20 cellular contexts compared by ENCODE assay signal in genomic region chr1:67576474-67576873, GRCh38.
"Had no signal": no experiment of that assay in that cellular context is flagged by ENCODE, and none has a peak within 500 bp of the region (broad histone marks: within the 10 kb centered on the region; RNA-seq: fewer than 3 reads in every experiment).

No MANE protein-coding gene starts in this region.

- ATAC-seq: gastrocnemius medialis; heart right ventricle; naive thymus-derived CD4-positive, alpha-beta T cell; psoas muscle; sciatic nerve had no signal

- H3K9me3 Mint-ChIP-seq: endodermal cell; naive thymus-derived CD4-positive, alpha-beta T cell; nephron progenitor cell had no signal

- FAIRE-seq: endothelial cell of umbilical vein had no signal

- H3K4me3 ChIP-seq: colonic mucosa, gastrocnemius medialis, heart right ventricle, left ventricle myocardium inferior, lung, psoas muscle, stomach, thoracic aorta, transverse colon had no signal

- H3K4me3 Mint-ChIP-seq: endodermal cell; naive thymus-derived CD4-positive, alpha-beta T cell; nephron progenitor cell had no signal

- H3K27ac Mint-ChIP-seq: endodermal cell; naive thymus-derived CD4-positive, alpha-beta T cell had no signal

- H3K27ac ChIP-seq: colonic mucosa, gastrocnemius medialis, heart right ventricle, left ventricle myocardium inferior, psoas muscle, stomach, thoracic aorta, transverse colon had no signal

- H3K27me3 ChIP-seq: colonic mucosa, gastrocnemius medialis, heart right ventricle, stomach, transverse colon had no signal

- H3K9me3 ChIP-seq: colonic mucosa, gastrocnemius medialis, heart right ventricle, left ventricle myocardium inferior, psoas muscle, stomach, thoracic aorta, transverse colon had no signal

- H3K4me1 Mint-ChIP-seq: naive thymus-derived CD4-positive, alpha-beta T cell had no signal

- H3K36me3 ChIP-seq: colonic mucosa, gastrocnemius medialis, heart right ventricle, left ventricle myocardium inferior, stomach, thoracic aorta, transverse colon had no signal

- DNase-seq: colonic mucosa; effector CD4-positive, alpha-beta T cell; endodermal cell; gastrocnemius medialis; heart right ventricle; islet precursor cell; left ventricle myocardium inferior; naive thymus-derived CD4-positive, alpha-beta T cell; nephron progenitor cell; psoas muscle; retina; stimulated activated CD4-positive, alpha-beta T cell treated with anti-CD3 and anti-CD28 coated beads, Interleukin-12 subunit alpha, Interleukin-12 subunit beta, amount 100 ng/mL, for 4 hours; stimulated activated naive CD4-positive, alpha-beta T cell; stomach; substantia nigra; transverse colon had no signal

- H3K27me3 Mint-ChIP-seq: naive thymus-derived CD4-positive, alpha-beta T cell had no signal

- H3K36me3 Mint-ChIP-seq: naive thymus-derived CD4-positive, alpha-beta T cell had no signal
